ENCODE assay signal across 25 cellular contexts in genomic region chr1:58836396-58836795, GRCh38. TPM values are rescaled to one million over a fixed set of nuclear protein-coding genes. Genes with fewer than 3 reads are reported as not detected.
DNase-seq lines count a peak whose midpoint lies in the region; ATAC-seq, FAIRE-seq and TF ChIP-seq lines count a peak whose summit lies in the region.
"Had no signal": no experiment of that assay in that cellular context is flagged by ENCODE, and none has a peak within 500 bp of the region (broad histone marks: within the 10 kb centered on the region; RNA-seq: fewer than 3 reads in every experiment).

No MANE protein-coding gene starts in this region.

- peak overlapping the region in 1 of 2 donors; percentile 35 for H3K27ac Mint-ChIP-seq in effector memory CD8-positive, alpha-beta T cell
- H3K27ac Mint-ChIP-seq: activated CD4-positive, alpha-beta memory T cell treated with anti-CD3 and anti-CD28 coated beads, Interleukin-2, amount 10 ng/mL, durations not matched to agents 7 days and 5 days had no signal

- POLR2A ChIA-PET in K562 (lab: Yijun Ruan, JAX), result interaction anchor here (0.7 to 1.4 kb wide), 3 partner anchors 17 to 75 kb away, joined by 3 to 4 read pairs (median 3); partner anchors contain the start of gene JUN

- no peak for TF ChIP-seq RAD21 in K562 (CRISPR knock-in tag; conservative IDR thresholded peaks at IDR 0.05 in 1 of 2, IDR thresholded peaks at IDR 0.05 in 1 of 2)

- H3K9me1 ChIP-seq in K562 (ENCODE audit: control insufficient read depth, insufficient read depth, low read length), result no peaks in the 10 kb centered on the region

- H3K4me1 ChIP-seq in heart left ventricle (peaks cover 0 to 8% (median 3%) of the 10 kb centered on the region in 12 donors), right atrium auricular region (no peaks in the 10 kb centered on the region), K562 (replicated peaks in 1 of 2; ENCODE audit: control insufficient read depth in 2 of 2, insufficient read depth in 2 of 2, low read length in 2 of 2) (peaks cover 0 to 2% of the 10 kb centered on the region in 2 experiments; a peak in 1 of 5 replicates), upper lobe of right lung (no peaks in the 10 kb centered on the region)
- H3K4me1 ChIP-seq: HAP-1, tibial artery had no signal

- TF ChIP-seq POLR2A in heart left ventricle (IDR thresholded peaks at IDR 0.05), result no peak
- TF ChIP-seq POLR2A in K562 (conservative IDR thresholded peaks at IDR 0.05), result no peak

- H3K4me2 ChIP-seq in K562 (ENCODE audit: insufficient read depth, low read length), result no peak overlapping the region

- FAIRE-seq in K562 (lab: Jason Lieb, UNC), result no peak
- FAIRE-seq: G401.6, GM19239 had no signal

- no peak overlapping the region for H3K4me3 ChIP-seq in heart left ventricle
- H3K4me3 ChIP-seq in right atrium auricular region, result no peak overlapping the region
- no peak overlapping the region for H3K4me3 ChIP-seq in K562
- no peak overlapping the region for H3K4me3 ChIP-seq in upper lobe of right lung
- H3K4me3 ChIP-seq: HAP-1, tibial artery had no signal

- H4K20me1 ChIP-seq in K562 (replicated peaks; ENCODE audit: control insufficient read depth, insufficient read depth, low read length), result no peaks in the 10 kb centered on the region

- in situ Hi-C loops in K562 (cut with MboI), result no loop called here

- H3K27ac ChIP-seq in heart left ventricle, result no peak overlapping the region
- no peak overlapping the region for H3K27ac ChIP-seq in right atrium auricular region
- H3K27ac ChIP-seq in K562 (ENCODE audit: extremely low read depth, low read depth, low read length), result no peak overlapping the region
- H3K27ac ChIP-seq in upper lobe of right lung, result peak overlapping the region; percentile 37
- H3K27ac ChIP-seq: brain microvascular endothelial cell, epithelial cell of prostate, tibial artery had no signal

- H3K27me3 ChIP-seq in heart left ventricle (no peaks in the 10 kb centered on the region), right atrium auricular region (no peaks in the 10 kb centered on the region), K562 (ENCODE audit: control insufficient read depth in 2 of 2, insufficient read depth in 2 of 2, low read length in 2 of 2) (no peaks in the 10 kb centered on the region), upper lobe of right lung (no peaks in the 10 kb centered on the region)
- H3K27me3 ChIP-seq: brain microvascular endothelial cell, tibial artery had no signal

- TF ChIP-seq EP300 in K562 (IDR thresholded peaks at IDR 0.05; ENCODE audit: low read length), result no peak

- no peaks in the 10 kb centered on the region for H3K79me2 ChIP-seq in K562 (ENCODE audit: control insufficient read depth, insufficient read depth, low read length)

- H3K9me3 ChIP-seq in heart left ventricle, result no peaks in the 10 kb centered on the region
- H3K9me3 ChIP-seq in right atrium auricular region, result no peaks in the 10 kb centered on the region
- no peaks in the 10 kb centered on the region for H3K9me3 ChIP-seq in K562 (replicated peaks; ENCODE audit: control insufficient read depth, insufficient read depth, low read depth, low read length)
- no peaks in the 10 kb centered on the region for H3K9me3 ChIP-seq in upper lobe of right lung
- H3K9me3 ChIP-seq: HAP-1, tibial artery had no signal

- 0 out of 2 replicates have a peak overlapping the region, but pooled peaks have one; percentile 12 for H2AFZ ChIP-seq in K562 (ENCODE audit: low read depth, low read length)

- WGBS in heart left ventricle, 4 donors, result 64 to 80% (median 65%) methylated on average over 2 to 3 of the region's 3 CpGs
- 21% methylated on average over 3 of the region's 3 CpGs for WGBS in K562 (ENCODE audit: insufficient coverage, low coverage, missing lambda C conversion rate)

- peaks cover 0 to 4% of the 10 kb centered on the region in 2 donors for H3K4me1 Mint-ChIP-seq in effector memory CD8-positive, alpha-beta T cell (ENCODE audit: low read depth in 2 of 2)
- H3K4me1 Mint-ChIP-seq: activated CD4-positive, alpha-beta memory T cell treated with anti-CD3 and anti-CD28 coated beads, Interleukin-2, amount 10 ng/mL, durations not matched to agents 7 days and 5 days had no signal

- no peaks in the 10 kb centered on the region for H3K36me3 ChIP-seq in heart left ventricle
- H3K36me3 ChIP-seq in right atrium auricular region, result no peaks in the 10 kb centered on the region
- no peaks in the 10 kb centered on the region for H3K36me3 ChIP-seq in K562 (ENCODE audit: control insufficient read depth, insufficient read depth, low read length)
- no peaks in the 10 kb centered on the region for H3K36me3 ChIP-seq in upper lobe of right lung
- H3K36me3 ChIP-seq: brain microvascular endothelial cell, HAP-1, tibial artery had no signal

- TF ChIP-seq CTCF in heart left ventricle (IDR thresholded peaks at IDR 0.05), result no peak
- no peak for TF ChIP-seq CTCF in right atrium auricular region (IDR thresholded peaks at IDR 0.05)
- TF ChIP-seq CTCF in K562 (IDR thresholded peaks at IDR 0.05 in 2 of 3, conservative IDR thresholded peaks at IDR 0.05 in 1 of 3; ENCODE audit: insufficient read depth in 2 of 3, low read depth in 1 of 3, low read length in 3 of 3), result no peak
- no peak for TF ChIP-seq CTCF in upper lobe of right lung (IDR thresholded peaks at IDR 0.05)

- ATAC-seq in heart left ventricle (peak in 3 of 4 donors; percentile 18 to 59 (median 44)), K562 (peak; percentile 58; the same call in 2 of the 3 replicates), upper lobe of right lung (peak; percentile 66)
- no peak for ATAC-seq in effector memory CD8-positive, alpha-beta T cell (replicated peaks)
- ATAC-seq: natural killer cell treated with Interleukin-12 subunit alpha and Interleukin-12 subunit beta and Interleukin-15 and Interleukin-18, amount 100 ng/mL, for 72 hours; T-helper 17 cell had no signal

- H3K4me3 Mint-ChIP-seq in effector memory CD8-positive, alpha-beta T cell, result no peak overlapping the region
- H3K4me3 Mint-ChIP-seq: activated CD4-positive, alpha-beta memory T cell treated with anti-CD3 and anti-CD28 coated beads, Interleukin-2, amount 10 ng/mL, durations not matched to agents 7 days and 5 days; natural killer cell treated with Interleukin-12 subunit alpha and Interleukin-12 subunit beta and Interleukin-15 and Interleukin-18, amount 100 ng/mL, for 72 hours; T-helper 17 cell had no signal

- no peaks in the 10 kb centered on the region for H3K27me3 Mint-ChIP-seq in effector memory CD8-positive, alpha-beta T cell
- H3K27me3 Mint-ChIP-seq: natural killer cell treated with Interleukin-12 subunit alpha and Interleukin-12 subunit beta and Interleukin-15 and Interleukin-18, amount 100 ng/mL, for 72 hours; T-helper 17 cell had no signal

- H3K36me3 Mint-ChIP-seq in effector memory CD8-positive, alpha-beta T cell (ENCODE audit: insufficient read depth), result no peaks in the 10 kb centered on the region
- H3K36me3 Mint-ChIP-seq: natural killer cell treated with Interleukin-12 subunit alpha and Interleukin-12 subunit beta and Interleukin-15 and Interleukin-18, amount 100 ng/mL, for 72 hours had no signal

- intact Hi-C loops in heart left ventricle (cut with DNase I) (no loop called here), K562 (cut with micrococcal nuclease) (no loop called here), upper lobe of right lung (cut with DNase I) (no loop called here)

- no peak overlapping the region for H3K9ac ChIP-seq in K562 (ENCODE audit: insufficient read depth in 1 of 2, low read depth in 2 of 2, low read length in 2 of 2)

- DNase-seq in heart left ventricle (no peak), right atrium auricular region (ENCODE audit: low spot score) (no peak), K562 (ENCODE audit: extremely low read depth in 1 of 4, low spot score in 3 of 4) (no peak), kidney tubule cell (ENCODE audit: low spot score) (peak; percentile 81), upper lobe of right lung (no peak), COLO668 (lab: John Stamatoyannopoulos, UW; ENCODE audit: unreplicated experiment) (no peak), NCI-H524 (lab: John Stamatoyannopoulos, UW) (no peak)
- no peak for DNase-seq in effector memory CD8-positive, alpha-beta T cell
- DNase-seq: activated CD4-positive, alpha-beta memory T cell treated with anti-CD3 and anti-CD28 coated beads, Interleukin-2, amount 10 ng/mL, durations not matched to agents 7 days and 5 days; activated CD4-positive, alpha-beta T cell treated with anti-CD3 and anti-CD28 coated beads for 1 hour; activated gamma-delta T cell; brain microvascular endothelial cell; KG1; midbrain; MM.1S; NCI-H1417; retina; stimulated activated CD4-positive, alpha-beta T cell treated with anti-CD3 and anti-CD28 coated beads, Interleukin-2, amount 100 ng/mL, for 24 hours; T-helper 17 cell; tibial artery had no signal

- H3K9me3 Mint-ChIP-seq in effector memory CD8-positive, alpha-beta T cell, result no peaks in the 10 kb centered on the region
- H3K9me3 Mint-ChIP-seq: activated CD4-positive, alpha-beta memory T cell treated with anti-CD3 and anti-CD28 coated beads, Interleukin-2, amount 10 ng/mL, durations not matched to agents 7 days and 5 days; natural killer cell treated with Interleukin-12 subunit alpha and Interleukin-12 subunit beta and Interleukin-15 and Interleukin-18, amount 100 ng/mL, for 72 hours had no signal

- no TSS peak for BruUV-seq in K562 (replicated peaks; lab: Mats Ljungman, UMichigan)

- CTCF ChIA-PET in K562 (lab: Yijun Ruan, JAX; ENCODE audit: low intra/inter-chr PET ratio), result no interaction called here

TF ChIP-seq in K562, 482 proteins besides CTCF, POLR2A, EP300 and RAD21 (continues in another document):
- TF ChIP-seq SP1 (CRISPR knock-in tag; IDR thresholded peaks at IDR 0.05), result no peak

RNA-seq across cellular contexts. Expression of gene JUN, which starts 52.5 kb away (rescaled TPM):
- total RNA-seq in heart left ventricle (100 to 1,000 TPM in 1 of 9 donors, 10 to 100 TPM in 8; 57.1 to 128 (median 82.8) TPM), right atrium auricular region (100 to 1,000 TPM in 1 of 2 donors, 10 to 100 TPM in 1; 74.3 to 199 TPM), K562 (2014; rRNA removed) (23.4 and 24.4 TPM in 2 replicates), K562 (2014; rRNA removed; fragmentation: Illumina TruSeq; extraction: Trizol) (3.4 and 3.8 TPM in 2 replicates), K562 (2015; rRNA removed; fragmentation: Illumina TruSeq; extraction: Trizol) (3.6 and 4.0 TPM in 2 replicates), K562 (2021) (19.7 and 24.0 TPM in 2 replicates), upper lobe of right lung (112 TPM)
- polyA plus RNA-seq in heart left ventricle (100 to 1,000 TPM in 1 of 2 donors, 10 to 100 TPM in 1; 71.6 to 133 TPM), K562 (2011; rRNA removed) (4.0 and 9.1 TPM in 2 replicates), K562 (2014; fragmentation: Illumina TruSeq; extraction: Trizol) (5.9 and 7.6 TPM in 2 replicates), K562 (2014; fragmentation: Nextera tagmentation; extraction: Ambion mirVana) (under 1 TPM; 0.32 TPM), K562 (2014; rRNA removed) (16.4 and 20.1 TPM in 2 replicates)
- 8.9 and 23.5 TPM in 2 replicates for total RNA-seq in K562 (2011; cell fraction: chromatin; rRNA removed; ENCODE audit: low replicate concordance)
- 30.7 and 36.9 TPM in 2 replicates for total RNA-seq in K562 (2011; cell fraction: nucleolus; rRNA removed)
- 14.8 and 18.0 TPM in 2 replicates for total RNA-seq in K562 (2011; cell fraction: nucleoplasm; rRNA removed)
- polyA plus RNA-seq in K562 (2011; cell fraction: cytosol; rRNA removed), result 8.2 and 13.9 TPM in 2 replicates
- 10.6 and 11.1 TPM in 2 replicates for polyA plus RNA-seq in K562 (2011; cell fraction: nucleus; rRNA removed)
- 14.2 and 22.4 TPM in 2 replicates for polyA plus RNA-seq in K562 (2012)
- polyA minus RNA-seq in K562 (2011; rRNA and poly(A)+ RNA removed), result 4.5 and 6.3 TPM in 2 replicates
- polyA minus RNA-seq in K562 (2011; cell fraction: cytosol; rRNA and poly(A)+ RNA removed), result 9.5 and 12.7 TPM in 2 replicates
- 19.7 and 31.5 TPM in 2 replicates for polyA minus RNA-seq in K562 (2011; cell fraction: nucleus; rRNA and poly(A)+ RNA removed)
